Comparison of ENCODE assay signal across 8 cellular contexts in genomic region chr15:33068531-33068990, GRCh38.
DNase-seq lines count a peak whose midpoint lies in the region; ATAC-seq lines count a peak whose summit lies in the region.

No MANE protein-coding gene starts in this region.

- H3K27me3 Mint-ChIP-seq in central memory CD8-positive, alpha-beta T cell = no peaks in the 10 kb centered on the region

- DNase-seq in COLO668 (lab: John Stamatoyannopoulos, UW; ENCODE audit: unreplicated experiment) = peak; percentile 88
- DNase-seq in NCI-H187 (lab: John Stamatoyannopoulos, UW) = peak; percentile 27 to 30
- no peak for DNase-seq in central memory CD8-positive, alpha-beta T cell (ENCODE audit: low spot score in 2 of 2)
- peak; percentile 98 for DNase-seq in myocyte (ENCODE audit: low read depth)
- DNase-seq in activated effector memory CD4-positive, alpha-beta T cell treated with Interleukin-2 at 50 U/mL for 16 hours = no peak
- no peak for DNase-seq in HuH-7 (ENCODE audit: low spot score)
- no peak for DNase-seq in activated T-cell treated with anti-CD3 and anti-CD28 coated beads, Interleukin-2, amount 50 U/mL, for 1 hour

- H3K27ac Mint-ChIP-seq in central memory CD8-positive, alpha-beta T cell (ENCODE audit: low read depth) = peak overlapping the region; percentile 72

- peak; percentile 32 for ATAC-seq in central memory CD8-positive, alpha-beta T cell (replicated peaks; ENCODE audit: extremely low read depth, poor library complexity, severe bottlenecking)
- ATAC-seq in HG02840 (IDR thresholded peaks at IDR 0.05; ENCODE audit: low FRiP score, unreplicated experiment) = no peak

- peaks cover 12% of the 10 kb centered on the region for H3K36me3 Mint-ChIP-seq in central memory CD8-positive, alpha-beta T cell (ENCODE audit: insufficient read depth)

- H3K4me1 Mint-ChIP-seq in central memory CD8-positive, alpha-beta T cell = peaks cover 42% of the 10 kb centered on the region

- H3K4me3 Mint-ChIP-seq in central memory CD8-positive, alpha-beta T cell = peak overlapping the region; percentile 39

- H3K9me3 Mint-ChIP-seq in central memory CD8-positive, alpha-beta T cell = no peaks in the 10 kb centered on the region

Comparison
In these comparisons a context has a peak if more than half of its experiments do, and no peak if none do; other contexts are left out.
1. DNase-seq: peak in COLO668 (single experiment), NCI-H187 (2 of 2) and myocyte (single experiment); none in central memory CD8-positive, alpha-beta T cell (0 of 2), activated effector memory CD4-positive, alpha-beta T cell treated with Interleukin-2 at 50 U/mL for 16 hours (single experiment), HuH-7 (single experiment) and activated T-cell treated with anti-CD3 and anti-CD28 coated beads, Interleukin-2, amount 50 U/mL, for 1 hour (single experiment).